Comparison of ENCODE assay signal across 9 cellular contexts in genomic region chr14:95500201-95500681, GRCh38. TPM values are rescaled to one million over a fixed set of nuclear protein-coding genes. Genes with fewer than 3 reads are reported as not detected.
DNase-seq lines count a peak whose midpoint lies in the region; ATAC-seq, FAIRE-seq and TF ChIP-seq lines count a peak whose summit lies in the region.
"Had no signal": no experiment of that assay in that cellular context is flagged by ENCODE, and none has a peak within 500 bp of the region (broad histone marks: within the 10 kb centered on the region; RNA-seq: fewer than 3 reads in every experiment).

No MANE protein-coding gene starts in this region.

- no peak for TF ChIP-seq CTCF in HFFc6 (IDR thresholded peaks at IDR 0.05)
- no peak for TF ChIP-seq CTCF in astrocyte (IDR thresholded peaks at IDR 0.05; ENCODE audit: insufficient read depth, low read depth, low read length)

- H3K36me3 ChIP-seq in astrocyte (ENCODE audit: insufficient read depth, low read length) (no peaks in the 10 kb centered on the region), subcutaneous abdominal adipose tissue (ENCODE audit: control insufficient read depth in 5 of 5, insufficient read depth in 5 of 5, low read length in 5 of 5) (peaks cover 0 to 17% (median 15%) of the 10 kb centered on the region in 5 donors)

- H3K27ac ChIP-seq in astrocyte (ENCODE audit: low read depth, low read length) (peak overlapping the region; percentile 3), subcutaneous abdominal adipose tissue (ENCODE audit: low read depth, low read length) (peak overlapping the region; percentile 84)

- H3K27me3 Mint-ChIP-seq in HFFc6 (ENCODE audit: insufficient read depth) (no peaks in the 10 kb centered on the region; the same call in 1 of the 2 replicates), astrocyte (ENCODE audit: low read depth, unreplicated experiment) (peaks cover 21% of the 10 kb centered on the region)

- H4K20me1 ChIP-seq in astrocyte (ENCODE audit: insufficient read depth, low read length) = no peaks in the 10 kb centered on the region

- H3K36me3 Mint-ChIP-seq in HFFc6 (ENCODE audit: low read depth) (peaks cover 5% of the 10 kb centered on the region; the same call in 1 of the 2 replicates), astrocyte (ENCODE audit: low read depth, unreplicated experiment) (no peaks in the 10 kb centered on the region)

- H3K4me1 Mint-ChIP-seq in HFFc6 (ENCODE audit: low read depth) (peaks cover 87% of the 10 kb centered on the region), astrocyte (ENCODE audit: low read depth, unreplicated experiment) (peaks cover 24% of the 10 kb centered on the region)

- H3K4me3 ChIP-seq in astrocyte (ENCODE audit: insufficient read depth, low read depth, low read length) (no peak overlapping the region), subcutaneous abdominal adipose tissue (ENCODE audit: low read depth in 1 of 5, low read length in 5 of 5) (peak overlapping the region in 1 of 5 donors; percentile 23)

- H3K27ac Mint-ChIP-seq in HFFc6 (peak overlapping the region; percentile 91), astrocyte (ENCODE audit: unreplicated experiment) (no peak overlapping the region)

- ATAC-seq in left lobe of liver (peak; percentile 80), GM21529 (IDR thresholded peaks at IDR 0.05; ENCODE audit: unreplicated experiment) (no peak)

- no peak for FAIRE-seq in astrocyte (lab: Jason Lieb, UNC)
- FAIRE-seq: endometrium had no signal

- H3K27me3 ChIP-seq in astrocyte (ENCODE audit: insufficient read depth, low read length) (no peaks in the 10 kb centered on the region), subcutaneous abdominal adipose tissue (ENCODE audit: control insufficient read depth in 5 of 5, insufficient read depth in 4 of 5, low read length in 5 of 5) (no peaks in the 10 kb centered on the region)

- no peak overlapping the region for H3K9ac ChIP-seq in astrocyte (ENCODE audit: low read length)
- H3K9ac ChIP-seq in subcutaneous abdominal adipose tissue (ENCODE audit: low read length in 5 of 5) = peak overlapping the region in 1 of 5 donors; percentile 4

- H3K4me1 ChIP-seq in astrocyte (ENCODE audit: insufficient read depth, low read length) (peaks cover 36% of the 10 kb centered on the region), subcutaneous abdominal adipose tissue (ENCODE audit: control insufficient read depth in 5 of 5, insufficient read depth in 5 of 5, low read length in 5 of 5) (peaks cover 24 to 93% (median 87%) of the 10 kb centered on the region in 5 donors)

- H3K79me2 ChIP-seq in astrocyte (ENCODE audit: insufficient read depth, low read length) = no peaks in the 10 kb centered on the region

- H3K4me2 ChIP-seq in astrocyte (ENCODE audit: low read length) = peak overlapping the region; percentile 8

- no peak overlapping the region for H3K4me3 Mint-ChIP-seq in HFFc6
- no peak overlapping the region for H3K4me3 Mint-ChIP-seq in astrocyte (ENCODE audit: unreplicated experiment)

- no peaks in the 10 kb centered on the region for H3K9me3 ChIP-seq in astrocyte (ENCODE audit: insufficient read depth, low read depth, low read length)
- no peaks in the 10 kb centered on the region for H3K9me3 ChIP-seq in subcutaneous abdominal adipose tissue (ENCODE audit: control insufficient read depth in 5 of 5, low read length in 5 of 5)

- no peak overlapping the region for H2AFZ ChIP-seq in astrocyte (ENCODE audit: low read depth, low read length)

- no peak for DNase-seq in HFFc6
- no peak for DNase-seq in astrocyte (ENCODE audit: low read depth)
- peak; percentile 58 for DNase-seq in left lobe of liver (ENCODE audit: low spot score)
- no peak for DNase-seq in dedifferentiated amniotic fluid mesenchymal stem cell (ENCODE audit: extremely low spot score)
- no peak for DNase-seq in HCEC 1CT
- no peak for DNase-seq in OCI-M2 (lab: John Stamatoyannopoulos, UW; ENCODE audit: unreplicated experiment)

- H3K9me3 Mint-ChIP-seq in HFFc6 = no peaks in the 10 kb centered on the region
- peaks cover 2% of the 10 kb centered on the region for H3K9me3 Mint-ChIP-seq in astrocyte (ENCODE audit: unreplicated experiment)

RNA-seq across cellular contexts. Expression of gene SYNE3, which starts 16.2 kb away (rescaled TPM):
- 10 to 100 TPM; 14.8 to 20.4 (median 16.3) TPM for total RNA-seq in HFFc6 (2021; fragmentation: NEBNext Ultra II Directional; extraction: Animal tissue kit (Norgen Biotek cat#: 25700))
- total RNA-seq in astrocyte = 2.5 TPM in 2 replicates
- 13.6 TPM for total RNA-seq in left lobe of liver

RNA-seq across cellular contexts. Expression of gene GLRX5, which starts 34.6 kb away (rescaled TPM):
- total RNA-seq in HFFc6 (2021; fragmentation: NEBNext Ultra II Directional; extraction: Animal tissue kit (Norgen Biotek cat#: 25700)) = 10 to 100 TPM; 38.7 to 47.2 (median 43.8) TPM
- total RNA-seq in astrocyte (50.1 and 50.5 TPM in 2 replicates), left lobe of liver (31.4 TPM)
